14 cellular contexts compared by ENCODE assay signal in the genomic region with DNA sequence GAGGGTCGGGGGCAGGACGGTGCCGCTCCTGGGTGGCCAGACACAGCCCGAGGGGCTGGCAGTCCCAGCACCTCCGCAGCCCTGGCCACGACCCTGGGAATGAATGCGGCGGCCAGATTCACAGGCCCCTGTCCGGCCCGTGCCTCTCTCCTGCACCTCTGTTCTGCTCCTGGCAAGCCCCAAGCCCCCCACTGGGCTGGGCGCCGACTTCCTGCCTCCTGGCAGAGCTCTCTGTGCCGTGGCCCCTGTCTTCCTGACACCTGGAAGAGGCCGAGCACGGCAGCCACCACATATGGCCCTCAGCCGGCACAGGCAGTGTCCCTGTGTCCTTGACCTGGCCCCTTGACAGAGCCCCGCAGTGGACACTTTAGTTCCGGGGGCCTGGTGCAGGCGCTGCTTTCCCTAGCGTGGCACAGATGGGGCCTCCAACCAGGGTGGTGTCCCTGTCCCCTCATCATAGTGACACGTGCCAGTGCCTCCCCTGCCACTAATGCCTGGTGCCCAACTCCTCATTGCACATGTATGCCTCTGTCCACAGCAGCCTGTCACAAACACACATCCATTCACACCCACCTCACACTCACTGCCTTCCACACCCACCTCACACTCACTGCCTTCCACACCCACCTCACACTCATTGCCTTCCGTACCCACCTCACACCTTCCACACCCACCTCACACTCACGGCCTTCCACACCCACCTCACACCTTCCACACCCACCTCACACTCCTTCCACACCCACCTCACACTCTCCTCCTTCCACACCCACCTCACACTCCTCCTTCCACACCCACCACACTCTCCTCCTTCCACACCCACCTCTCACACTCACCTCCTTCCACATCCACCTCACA.
DNase-seq lines count a peak whose midpoint lies in the region; ATAC-seq and TF ChIP-seq lines count a peak whose summit lies in the region.
"Had no signal": no experiment of that assay in that cellular context is flagged by ENCODE, and none has a peak within 500 bp of the region (broad histone marks: within the 10 kb centered on the region; RNA-seq: fewer than 3 reads in every experiment).

No MANE protein-coding gene starts in this region.

- POLR2A ChIA-PET in Panc1 (lab: Charles Lee), result no interaction called here

- H3K9me3 ChIP-seq in Panc1 (ENCODE audit: control insufficient read depth, insufficient read depth, low read depth, low read length) (no peaks in the 10 kb centered on the region), stomach smooth muscle (ENCODE audit: control insufficient read depth in 2 of 2, low read length in 2 of 2) (no peaks in the 10 kb centered on the region)
- H3K9me3 ChIP-seq: tibial nerve had no signal

- in situ Hi-C loops in Panc1 (cut with HindIII; ENCODE audit: low pct_unique_long_range_greater_than_20kb, low sequenced_read_pairs), result no loop called here

- no peak overlapping the region for H3K9ac ChIP-seq in stomach smooth muscle (ENCODE audit: low read length in 2 of 2)

- no TSS peak for BruUV-seq in Panc1 (replicated peaks; lab: Mats Ljungman, UMichigan)

- peaks cover 2% of the 10 kb centered on the region for H3K4me1 Mint-ChIP-seq in T-helper 2 cell treated with Interferon-gamma antibody and Interleukin-4, amounts not matched to agents 5 μg/mL and 100 μg/mL, for 36 hours (ENCODE audit: low read depth)
- H3K4me1 Mint-ChIP-seq in immature natural killer cell, result peaks cover 24 to 34% of the 10 kb centered on the region in 2 donors

- intact Hi-C loops in Panc1 (cut with micrococcal nuclease; ENCODE audit: unreplicated experiment), result no loop called here

- CTCF ChIA-PET in Panc1 (lab: Charles Lee), result no interaction called here

- H3K27me3 ChIP-seq in Panc1 (ENCODE audit: control insufficient read depth, insufficient read depth, low read length) (no peaks in the 10 kb centered on the region), stomach smooth muscle (ENCODE audit: control insufficient read depth in 1 of 2, insufficient read depth in 2 of 2, low read length in 2 of 2) (no peaks in the 10 kb centered on the region)
- H3K27me3 ChIP-seq: brain microvascular endothelial cell, tibial nerve had no signal

- no peaks in the 10 kb centered on the region for H3K27me3 Mint-ChIP-seq in T-helper 2 cell treated with Interferon-gamma antibody and Interleukin-4, amounts not matched to agents 5 μg/mL and 100 μg/mL, for 36 hours (ENCODE audit: low read depth)
- peaks cover 8 to 15% (median 8%) of the 10 kb centered on the region in 3 donors for H3K27me3 Mint-ChIP-seq in immature natural killer cell (ENCODE audit: low read depth in 3 of 3)

- no peak for TF ChIP-seq CTCF in Panc1 (IDR thresholded peaks at IDR 0.05)

- H3K36me3 Mint-ChIP-seq in T-helper 2 cell treated with Interferon-gamma antibody and Interleukin-4, amounts not matched to agents 5 μg/mL and 100 μg/mL, for 36 hours (ENCODE audit: low read depth), result peaks cover 34% of the 10 kb centered on the region
- H3K36me3 Mint-ChIP-seq in immature natural killer cell, result peaks cover 14 to 38% (median 29%) of the 10 kb centered on the region in 3 donors

- H3K4me3 Mint-ChIP-seq in T-helper 2 cell treated with Interferon-gamma antibody and Interleukin-4, amounts not matched to agents 5 μg/mL and 100 μg/mL, for 36 hours, result no peak overlapping the region
- no peak overlapping the region for H3K4me3 Mint-ChIP-seq in immature natural killer cell
- H3K4me3 Mint-ChIP-seq: activated T-cell treated with anti-CD3 and anti-CD28 coated beads, Interleukin-2, amount 50 U/mL, for 72 hours; nephron had no signal

- DNase-seq in T-helper 2 cell treated with Interferon-gamma antibody and Interleukin-4, amounts not matched to agents 5 μg/mL and 100 μg/mL, for 36 hours (ENCODE audit: low spot score), result no peak
- DNase-seq in T-helper 2 cell (no peak), Panc1 (ENCODE audit: low read depth, low spot score) (no peak), immature natural killer cell (no peak), SK-N-DZ (ENCODE audit: low spot score) (no peak), DMS153 (lab: John Stamatoyannopoulos, UW) (no peak), SKM-1 (lab: John Stamatoyannopoulos, UW; ENCODE audit: unreplicated experiment) (no peak)
- DNase-seq: activated T-cell treated with anti-CD3 and anti-CD28 coated beads, Interleukin-2, amount 50 U/mL, for 72 hours; brain microvascular endothelial cell; kidney glomerular epithelial cell; MV-4-11 had no signal

- H3K4me1 ChIP-seq in Panc1 (ENCODE audit: control insufficient read depth, insufficient read depth, low read length) (no peaks in the 10 kb centered on the region), stomach smooth muscle (ENCODE audit: control insufficient read depth, insufficient read depth, low read length) (peaks cover 27% of the 10 kb centered on the region)

- peak; percentile 54 for ATAC-seq in Panc1

- H3K9me3 Mint-ChIP-seq in T-helper 2 cell treated with Interferon-gamma antibody and Interleukin-4, amounts not matched to agents 5 μg/mL and 100 μg/mL, for 36 hours, result no peaks in the 10 kb centered on the region
- peaks cover 0 to 7% (median 4%) of the 10 kb centered on the region in 6 donors for H3K9me3 Mint-ChIP-seq in immature natural killer cell
- H3K9me3 Mint-ChIP-seq: activated T-cell treated with anti-CD3 and anti-CD28 coated beads, Interleukin-2, amount 50 U/mL, for 72 hours; nephron had no signal

- no peak overlapping the region for H3K27ac ChIP-seq in Panc1 (ENCODE audit: low read length)
- H3K27ac ChIP-seq in stomach smooth muscle (ENCODE audit: low read length), result peak overlapping the region; percentile 49
- H3K27ac ChIP-seq: brain microvascular endothelial cell had no signal

- no peak overlapping the region for H3K4me3 ChIP-seq in Panc1 (ENCODE audit: low read depth in 2 of 2, low read length in 2 of 2)
- no peak overlapping the region for H3K4me3 ChIP-seq in stomach smooth muscle (ENCODE audit: low read length in 2 of 2)
- H3K4me3 ChIP-seq: tibial nerve had no signal

- no peaks in the 10 kb centered on the region for H3K36me3 ChIP-seq in Panc1 (ENCODE audit: control insufficient read depth, insufficient read depth, low read length)
- peaks cover 52 to 56% of the 10 kb centered on the region in 2 donors for H3K36me3 ChIP-seq in stomach smooth muscle (ENCODE audit: control insufficient read depth in 2 of 2, insufficient read depth in 2 of 2, low read length in 2 of 2)

- peak overlapping the region; percentile 3 for H3K27ac Mint-ChIP-seq in T-helper 2 cell treated with Interferon-gamma antibody and Interleukin-4, amounts not matched to agents 5 μg/mL and 100 μg/mL, for 36 hours
- H3K27ac Mint-ChIP-seq in immature natural killer cell, result peak overlapping the region in 5 of 6 donors; percentile 79 to 89 (median 88)
- H3K27ac Mint-ChIP-seq: activated T-cell treated with anti-CD3 and anti-CD28 coated beads, Interleukin-2, amount 50 U/mL, for 72 hours had no signal
